Comparison of ENCODE assay signal across 10 cellular contexts in genomic region chr9:33117306-33117705, GRCh38. TPM values are rescaled to one million over a fixed set of nuclear protein-coding genes. Genes with fewer than 3 reads are reported as not detected.
DNase-seq lines count a peak whose midpoint lies in the region; ATAC-seq and TF ChIP-seq lines count a peak whose summit lies in the region.
"Had no signal": no experiment of that assay in that cellular context is flagged by ENCODE, and none has a peak within 500 bp of the region (broad histone marks: within the 10 kb centered on the region; RNA-seq: fewer than 3 reads in every experiment).

No MANE protein-coding gene starts in this region.

- peak overlapping the region; percentile 91 for H3K27ac Mint-ChIP-seq in memory B cell

- in situ Hi-C loops in astrocyte of the cerebellum (cut with HindIII; ENCODE audit: low sequenced_read_pairs) = loop anchor here (5.0 kb wide), 1 partner anchor 40 kb away; the partner anchor contains the start of gene SMU1

- H3K4me3 ChIP-seq in AG04449 (ENCODE audit: low read depth, low read length) = no peak overlapping the region
- H3K4me3 ChIP-seq in astrocyte of the cerebellum (ENCODE audit: low read depth, low read length) = no peak overlapping the region
- H3K4me3 ChIP-seq: lung had no signal

- peaks cover 29% of the 10 kb centered on the region for H3K4me1 Mint-ChIP-seq in memory B cell

- H3K27me3 Mint-ChIP-seq in memory B cell = no peaks in the 10 kb centered on the region

- peak; percentile 21 for DNase-seq in AG04449 (ENCODE audit: low read depth, low spot score)
- DNase-seq in HT1080 (ENCODE audit: low read depth) = peak; percentile 32
- DNase-seq in astrocyte of the cerebellum (ENCODE audit: low read depth) = peak; percentile 40
- DNase-seq in memory B cell (ENCODE audit: low spot score in 2 of 2) = no peak
- DNase-seq in globus pallidus (ENCODE audit: low spot score) = no peak
- DNase-seq in mucosa of gallbladder (ENCODE audit: low spot score) = no peak
- no peak for DNase-seq in inferior parietal cortex (ENCODE audit: extremely low spot score)
- DNase-seq: stimulated activated CD4-positive, alpha-beta T cell treated with anti-CD3 and anti-CD28 coated beads, Interleukin-2, amount 100 ng/mL, for 24 hours had no signal

- no peaks in the 10 kb centered on the region for H3K9me3 Mint-ChIP-seq in memory B cell

- CTCF ChIA-PET in AG04449 (lab: Yijun Ruan, JAX) = interaction anchor here (1.1 to 1.6 kb wide), 3 partner anchors 10 to 109 kb away, joined by 3 to 6 read pairs (median 4); no protein-coding TSS in a partner anchor

- no peak overlapping the region for H3K4me3 Mint-ChIP-seq in memory B cell

- POLR2A ChIA-PET in AG04449 (lab: Yijun Ruan, JAX) = interaction anchor here (0.6 to 0.9 kb wide), 2 partner anchors 10 to 34 kb away, joined by 3 to 4 read pairs; no protein-coding TSS in a partner anchor

- ATAC-seq in memory B cell (ENCODE audit: low read depth) = no peak
- ATAC-seq in GM19324 (IDR thresholded peaks at IDR 0.05; ENCODE audit: low FRiP score, unreplicated experiment) = no peak

- H3K36me3 Mint-ChIP-seq in memory B cell = peaks cover 27% of the 10 kb centered on the region

- no peak for TF ChIP-seq CTCF in AG04449 (IDR thresholded peaks at IDR 0.05; ENCODE audit: insufficient read depth, low read length, missing control alignments)
- TF ChIP-seq CTCF in astrocyte of the cerebellum (IDR thresholded peaks at IDR 0.05; ENCODE audit: low read depth, low read length, missing control alignments) = no peak

RNA-seq across cellular contexts. Expression of gene SMU1, which starts 40.8 kb away (rescaled TPM):
- 29.6 and 36.3 TPM in 2 replicates for total RNA-seq in HT1080 (2014; rRNA removed; shearing (Covaris generic))
- polyA plus RNA-seq in HT1080 (2015; cell fraction: cytosol; rRNA removed) = 22.3 and 25.6 TPM in 2 replicates
- 29.7 and 33.1 TPM in 2 replicates for polyA plus RNA-seq in HT1080 (2015; cell fraction: nucleus; rRNA removed)
- total RNA-seq in mucosa of gallbladder = 20.6 TPM

RNA-seq across cellular contexts. Expression of gene B4GALT1, which starts 49.8 kb away (rescaled TPM):
- total RNA-seq in HT1080 (2014; rRNA removed; shearing (Covaris generic)) = 14.5 and 23.6 TPM in 2 replicates
- 85.6 and 105 TPM in 2 replicates for polyA plus RNA-seq in HT1080 (2015; cell fraction: cytosol; rRNA removed)
- polyA plus RNA-seq in HT1080 (2015; cell fraction: nucleus; rRNA removed) = 64.6 and 67.9 TPM in 2 replicates
- 66.8 TPM for total RNA-seq in mucosa of gallbladder

Comparison
In these comparisons a context has a peak if more than half of its experiments do, and no peak if none do; other contexts are left out.
1. DNase-seq: peak in AG04449 (single experiment), HT1080 (single experiment) and astrocyte of the cerebellum (single experiment); none in memory B cell (0 of 2), globus pallidus (single experiment), mucosa of gallbladder (single experiment) and inferior parietal cortex (single experiment).